In the genomic region with DNA sequence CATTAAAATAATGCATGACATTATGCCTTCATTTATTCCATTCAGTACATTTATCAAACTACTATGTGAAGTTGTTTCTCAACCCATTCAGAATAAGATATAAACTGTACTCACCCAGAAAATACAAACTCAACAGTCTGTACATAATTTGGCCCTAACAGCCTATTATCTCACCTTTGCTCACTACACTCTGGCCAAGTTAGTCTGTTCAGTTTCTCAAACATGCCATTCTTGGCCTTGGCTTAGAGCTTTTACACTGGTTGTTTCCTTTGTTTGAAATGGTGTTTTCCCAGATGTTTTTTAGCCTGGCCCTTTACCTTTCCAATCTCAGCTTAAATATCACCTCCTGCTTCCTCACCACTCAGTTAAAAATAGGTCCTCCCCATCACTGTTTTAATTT, we compare ENCODE assay signal across 15 cellular contexts. TPM values are rescaled to one million over a fixed set of nuclear protein-coding genes. Genes with fewer than 3 reads are reported as not detected.
A peak's percentile ranks its signal among the peaks of the same experiment; 100 is the strongest.
DNase-seq lines count a peak whose midpoint lies in the region; ATAC-seq and TF ChIP-seq lines count a peak whose summit lies in the region.
"Had no signal": no experiment of that assay in that cellular context is flagged by ENCODE, and none has a peak within 500 bp of the region (broad histone marks: within the 10 kb centered on the region; RNA-seq: fewer than 3 reads in every experiment).

No MANE protein-coding gene starts in this region.

- peak overlapping the region; percentile 23 for H3K27ac ChIP-seq in urinary bladder (ENCODE audit: low read depth)

- POLR2A ChIA-PET in activated CD4-positive, alpha-beta memory T cell treated with anti-CD3 and anti-CD28 coated beads for 36 hours (lab: Charles Lee): interaction anchor here (1.0 to 6.1 kb wide), 4 partner anchors 13 to 101 kb away, joined by 3 to 42 read pairs (median 3); a partner anchor contains a TSS

- peak overlapping the region; percentile 53 for H3K4me3 Mint-ChIP-seq in activated naive CD4-positive, alpha-beta T cell treated with anti-CD3 and anti-CD28 coated beads, Interleukin-2, amount 50 U/mL, for 24 hours
- no peak overlapping the region for H3K4me3 Mint-ChIP-seq in activated CD4-positive, alpha-beta memory T cell treated with anti-CD3 and anti-CD28 coated beads for 36 hours
- no peak overlapping the region for H3K4me3 Mint-ChIP-seq in HFFc6

- peak overlapping the region; percentile 94 for H3K27ac Mint-ChIP-seq in activated naive CD4-positive, alpha-beta T cell treated with anti-CD3 and anti-CD28 coated beads, Interleukin-2, amount 50 U/mL, for 24 hours
- H3K27ac Mint-ChIP-seq in activated CD4-positive, alpha-beta memory T cell treated with anti-CD3 and anti-CD28 coated beads for 36 hours: peak overlapping the region; percentile 98
- H3K27ac Mint-ChIP-seq in HFFc6: no peak overlapping the region

- CTCF ChIA-PET in activated CD4-positive, alpha-beta memory T cell treated with anti-CD3 and anti-CD28 coated beads for 36 hours (lab: Charles Lee): interaction anchor here (1.0 to 1.2 kb wide), 3 partner anchors 13 to 104 kb away, joined by 4 read pairs; a partner anchor contains a TSS

- no peaks in the 10 kb centered on the region for H3K27me3 Mint-ChIP-seq in activated naive CD4-positive, alpha-beta T cell treated with anti-CD3 and anti-CD28 coated beads, Interleukin-2, amount 50 U/mL, for 24 hours
- H3K27me3 Mint-ChIP-seq in activated CD4-positive, alpha-beta memory T cell treated with anti-CD3 and anti-CD28 coated beads for 36 hours: no peaks in the 10 kb centered on the region
- H3K27me3 Mint-ChIP-seq in HFFc6 (ENCODE audit: insufficient read depth): peaks cover 3% of the 10 kb centered on the region

- ATAC-seq in left lobe of liver: peak; percentile 59

- intact Hi-C loops in activated CD4-positive, alpha-beta memory T cell treated with anti-CD3 and anti-CD28 coated beads for 36 hours (cut with micrococcal nuclease): loop anchor here (1.0 kb wide), 1 partner anchor 269 kb away; no protein-coding TSS in a partner anchor

- no peaks in the 10 kb centered on the region for H3K36me3 ChIP-seq in urinary bladder (ENCODE audit: insufficient read depth)
- H3K36me3 ChIP-seq: HAP-1, MG63 had no signal

- H3K36me3 Mint-ChIP-seq in activated naive CD4-positive, alpha-beta T cell treated with anti-CD3 and anti-CD28 coated beads, Interleukin-2, amount 50 U/mL, for 24 hours: peaks cover 12% of the 10 kb centered on the region
- peaks cover 28% of the 10 kb centered on the region for H3K36me3 Mint-ChIP-seq in activated CD4-positive, alpha-beta memory T cell treated with anti-CD3 and anti-CD28 coated beads for 36 hours
- peaks cover 9% of the 10 kb centered on the region for H3K36me3 Mint-ChIP-seq in HFFc6 (ENCODE audit: low read depth)

- no peak overlapping the region for H3K4me3 ChIP-seq in urinary bladder (ENCODE audit: low read depth, low read length)
- H3K4me3 ChIP-seq: HAP-1, MG63 had no signal

- no peaks in the 10 kb centered on the region for H3K9me3 Mint-ChIP-seq in activated naive CD4-positive, alpha-beta T cell treated with anti-CD3 and anti-CD28 coated beads, Interleukin-2, amount 50 U/mL, for 24 hours
- H3K9me3 Mint-ChIP-seq in activated CD4-positive, alpha-beta memory T cell treated with anti-CD3 and anti-CD28 coated beads for 36 hours: no peaks in the 10 kb centered on the region
- H3K9me3 Mint-ChIP-seq in HFFc6: peaks cover 3% of the 10 kb centered on the region; the same call in 1 of the 2 replicates

- peaks cover 78% of the 10 kb centered on the region for H3K4me1 Mint-ChIP-seq in activated naive CD4-positive, alpha-beta T cell treated with anti-CD3 and anti-CD28 coated beads, Interleukin-2, amount 50 U/mL, for 24 hours
- H3K4me1 Mint-ChIP-seq in activated CD4-positive, alpha-beta memory T cell treated with anti-CD3 and anti-CD28 coated beads for 36 hours (ENCODE audit: low read depth): peaks cover 83% of the 10 kb centered on the region
- H3K4me1 Mint-ChIP-seq in HFFc6 (ENCODE audit: low read depth): peaks cover 56% of the 10 kb centered on the region

- H3K4me1 ChIP-seq in urinary bladder (ENCODE audit: insufficient read depth): no peaks in the 10 kb centered on the region

- DNase-seq in activated naive CD4-positive, alpha-beta T cell (lab: John Stamatoyannopoulos, UW): no peak
- DNase-seq in activated CD4-positive, alpha-beta memory T cell treated with anti-CD3 and anti-CD28 coated beads for 36 hours: no peak
- DNase-seq in left lobe of liver (ENCODE audit: low spot score): no peak
- DNase-seq in HFFc6: no peak
- no peak for DNase-seq in AG08395 (ENCODE audit: low spot score)
- no peak for DNase-seq in HT-29 (ENCODE audit: low spot score)
- DNase-seq: activated CD4-positive, CD25-positive, alpha-beta regulatory T cell treated with anti-CD3 and anti-CD28 coated beads, Interleukin-2, amount 50 U/mL, for 72 hours; activated effector memory CD4-positive, alpha-beta T cell treated with Interleukin-2 at 50 U/mL for 16 hours; effector CD8-positive, alpha-beta T cell; MG63; NCI-H1930; NCI-H524 had no signal

- TF ChIP-seq CTCF in HFFc6 (IDR thresholded peaks at IDR 0.05): no peak

RNA-seq across cellular contexts. Expression of a gene that starts 13.6 kb away (rescaled TPM):
- 100 to 1,000 TPM; 103 to 104 TPM for total RNA-seq in activated CD4-positive, alpha-beta memory T cell treated with anti-CD3 and anti-CD28 coated beads for 36 hours
- total RNA-seq in left lobe of liver (9.9 TPM), urinary bladder (45.5 TPM)
- 18.6 TPM for polyA plus RNA-seq in urinary bladder
- 10 to 100 TPM; 14.2 to 18.0 (median 16.4) TPM for total RNA-seq in HFFc6 (2021; fragmentation: NEBNext Ultra II Directional; extraction: Animal tissue kit (Norgen Biotek cat#: 25700))
- 18.3 and 20.7 TPM in 2 replicates for total RNA-seq in HT-29 (2014; rRNA removed; shearing (Covaris generic))
